ENCODE assay signal across 8 cellular contexts in genomic region chr14:54329082-54329695, GRCh38.
DNase-seq lines count a peak whose midpoint lies in the region; ATAC-seq and TF ChIP-seq lines count a peak whose summit lies in the region.
"Had no signal": no experiment of that assay in that cellular context is flagged by ENCODE, and none has a peak within 500 bp of the region (broad histone marks: within the 10 kb centered on the region; RNA-seq: fewer than 3 reads in every experiment).

No MANE protein-coding gene starts in this region.

- peaks cover 7% of the 10 kb centered on the region for H3K4me1 Mint-ChIP-seq in brain

- no peaks in the 10 kb centered on the region for H3K36me3 ChIP-seq in thoracic aorta

- H3K27me3 Mint-ChIP-seq in brain: no peaks in the 10 kb centered on the region

- ATAC-seq in HG02759 (IDR thresholded peaks at IDR 0.05; ENCODE audit: unreplicated experiment) (peak; percentile 44), thoracic aorta (ENCODE audit: insufficient number of reproducible peaks, low FRiP score, low read depth) (no peak)
- ATAC-seq: activated T-cell treated with anti-CD3 and anti-CD28 coated beads, Interleukin-2, amount 50 U/mL, for 72 hours had no signal

- peak overlapping the region in 2 of 5 experiments; percentile 11 to 43 for H3K27ac Mint-ChIP-seq in brain
- H3K27ac Mint-ChIP-seq: activated T-cell treated with anti-CD3 and anti-CD28 coated beads, Interleukin-2, amount 50 U/mL, for 72 hours had no signal

- H3K27me3 ChIP-seq in thoracic aorta (replicated peaks; ENCODE audit: insufficient read depth): no peaks in the 10 kb centered on the region

- H3K9me3 Mint-ChIP-seq in brain: peaks cover 0 to 5% (median 0%) of the 10 kb centered on the region in 5 experiments
- H3K9me3 Mint-ChIP-seq: activated T-cell treated with anti-CD3 and anti-CD28 coated beads, Interleukin-2, amount 50 U/mL, for 72 hours had no signal

- no peak overlapping the region for H3K4me3 Mint-ChIP-seq in brain
- H3K4me3 Mint-ChIP-seq: activated T-cell treated with anti-CD3 and anti-CD28 coated beads, Interleukin-2, amount 50 U/mL, for 72 hours had no signal

- no peak overlapping the region for H3K27ac ChIP-seq in thoracic aorta

- no peaks in the 10 kb centered on the region for H3K9me3 ChIP-seq in thoracic aorta

- no peak overlapping the region for H3K4me3 ChIP-seq in thoracic aorta

- H3K4me1 ChIP-seq in thoracic aorta (ENCODE audit: control insufficient read depth in 1 of 2, low read depth in 2 of 2): peaks cover 0 to 9% of the 10 kb centered on the region in 2 donors

- H3K36me3 Mint-ChIP-seq in brain: no peaks in the 10 kb centered on the region

- TF ChIP-seq CTCF in brain (conservative IDR thresholded peaks at IDR 0.05): peak; percentile 73 to 86
- TF ChIP-seq CTCF in thoracic aorta (IDR thresholded peaks at IDR 0.05): peak; percentile 44

- DNase-seq in GDM1 (lab: John Stamatoyannopoulos, UW) (peak; percentile 8), NCI-H526 treated with DMSO at 0.1 percent for 48 hours (lab: John Stamatoyannopoulos, UW) (peak; percentile 23), islet precursor cell (peak; percentile 97), thoracic aorta (ENCODE audit: low spot score) (no peak), DMS153 (lab: John Stamatoyannopoulos, UW) (no peak)

Comparison
In these comparisons a context has a peak if more than half of its experiments do, and no peak if none do; other contexts are left out.
1. DNase-seq: peak in GDM1 (single experiment), NCI-H526 treated with DMSO at 0.1 percent for 48 hours (single experiment) and islet precursor cell (single experiment); none in thoracic aorta (single experiment) and DMS153 (single experiment).